ENCODE assay signal across 16 cellular contexts in the genomic region with DNA sequence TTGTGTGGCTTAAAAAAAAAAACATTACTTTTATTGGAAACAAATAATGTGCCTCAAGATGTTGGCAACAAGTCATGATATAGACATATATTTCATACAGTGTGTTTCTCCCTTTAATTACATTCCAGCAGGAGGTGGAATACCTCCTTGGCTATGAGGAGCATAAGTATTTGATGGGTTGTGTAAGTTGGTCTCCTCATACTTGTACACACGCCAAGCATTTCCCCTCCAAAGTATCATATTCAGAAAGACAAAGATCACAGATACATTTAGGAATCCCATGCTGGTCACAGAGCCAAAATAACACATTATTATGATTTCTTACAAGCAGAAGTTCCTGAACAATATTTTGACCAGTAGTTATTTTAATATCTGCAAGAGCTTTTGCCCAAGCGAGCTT. TPM values are rescaled to one million over a fixed set of nuclear protein-coding genes. Genes with fewer than 3 reads are reported as not detected.
DNase-seq lines count a peak whose midpoint lies in the region; ATAC-seq and TF ChIP-seq lines count a peak whose summit lies in the region.
"Had no signal": no experiment of that assay in that cellular context is flagged by ENCODE, and none has a peak within 500 bp of the region (broad histone marks: within the 10 kb centered on the region; RNA-seq: fewer than 3 reads in every experiment).

No MANE protein-coding gene starts in this region.

- DNase-seq in left ventricle myocardium inferior, result no peak
- no peak for DNase-seq in right atrium auricular region (ENCODE audit: low spot score)
- no peak for DNase-seq in uterus
- DNase-seq in NCI-H1092 treated with DMSO at 0.1 percent for 48 hours (lab: John Stamatoyannopoulos, UW), result no peak
- DNase-seq in NCI-H1417 (lab: John Stamatoyannopoulos, UW), result no peak
- DNase-seq: activated CD4-positive, CD25-positive, alpha-beta regulatory T cell; activated T-cell treated with anti-CD3 and anti-CD28 coated beads, Interleukin-2, amount 50 U/mL, for 48 hours; AML-193; brain microvascular endothelial cell; H9; mesenchymal stem cell; NCI-H2227 treated with DMSO at 0.1 percent for 48 hours; pancreas had no signal

- H3K4me1 Mint-ChIP-seq in brain, result peaks cover 30% of the 10 kb centered on the region

- WGBS in mesodermal cell (ENCODE audit: insufficient coverage in 2 of 2), 2 experiments, result 100% methylated on average over 1 to 2 of the region's 2 CpGs

- TF ChIP-seq CTCF in left ventricle myocardium inferior (IDR thresholded peaks at IDR 0.05; ENCODE audit: borderline replicate concordance) (no peak), right atrium auricular region (IDR thresholded peaks at IDR 0.05) (no peak), brain (conservative IDR thresholded peaks at IDR 0.05) (no peak), uterus (IDR thresholded peaks at IDR 0.05) (no peak)

- H3K4me1 ChIP-seq in left ventricle myocardium inferior, result peaks cover 43% of the 10 kb centered on the region
- H3K4me1 ChIP-seq in right atrium auricular region, result peaks cover 0 to 25% of the 10 kb centered on the region in 2 donors
- H3K4me1 ChIP-seq in mesodermal cell (ENCODE audit: control insufficient read depth, insufficient read depth, low read length, poor library complexity, severe bottlenecking), result peaks cover 5% of the 10 kb centered on the region
- H3K4me1 ChIP-seq in uterus, result no peaks in the 10 kb centered on the region

- peaks cover 7% of the 10 kb centered on the region for H3K27me3 Mint-ChIP-seq in brain

- intact Hi-C loops in left ventricle myocardium inferior (cut with micrococcal nuclease), result loop anchor here (5.0 to 10.0 kb wide), 2 partner anchors 117 to 251 kb away; no protein-coding TSS in a partner anchor
- intact Hi-C loops in uterus (cut with DNase I; ENCODE audit: low total_unique reads), result loop anchor here (5.0 kb wide), 1 partner anchor 251 kb away; no protein-coding TSS in a partner anchor

- no peak for TF ChIP-seq POLR2A in uterus (IDR thresholded peaks at IDR 0.05)

- H3K36me3 ChIP-seq in left ventricle myocardium inferior (no peaks in the 10 kb centered on the region), right atrium auricular region (no peaks in the 10 kb centered on the region), mesodermal cell (ENCODE audit: control insufficient read depth, insufficient read depth, low read length) (no peaks in the 10 kb centered on the region), uterus (no peaks in the 10 kb centered on the region)
- H3K36me3 ChIP-seq: brain microvascular endothelial cell, pancreas had no signal

- H3K27ac Mint-ChIP-seq in brain, result peak overlapping the region in 3 of 5 experiments; percentile 34 to 88 (median 37)
- H3K27ac Mint-ChIP-seq: H9 had no signal

- no peaks in the 10 kb centered on the region for H3K36me3 Mint-ChIP-seq in brain

- H3K27me3 ChIP-seq in left ventricle myocardium inferior (ENCODE audit: low read depth), result no peaks in the 10 kb centered on the region
- no peaks in the 10 kb centered on the region for H3K27me3 ChIP-seq in right atrium auricular region
- H3K27me3 ChIP-seq in uterus, result no peaks in the 10 kb centered on the region
- H3K27me3 ChIP-seq: brain microvascular endothelial cell, pancreas had no signal

- ATAC-seq in HG02870 (IDR thresholded peaks at IDR 0.05; ENCODE audit: unreplicated experiment), result no peak
- ATAC-seq: pancreas had no signal

- peak overlapping the region in 2 of 5 experiments; percentile 80 to 81 for H3K4me3 Mint-ChIP-seq in brain

- no peak overlapping the region for H3K4me3 ChIP-seq in left ventricle myocardium inferior
- H3K4me3 ChIP-seq in right atrium auricular region, result no peak overlapping the region
- no peak overlapping the region for H3K4me3 ChIP-seq in mesodermal cell (ENCODE audit: extremely low read depth, insufficient read depth, low read length, poor library complexity, severe bottlenecking)
- no peak overlapping the region for H3K4me3 ChIP-seq in uterus
- H3K4me3 ChIP-seq: pancreas had no signal

- H3K9me3 ChIP-seq in left ventricle myocardium inferior (replicated peaks) (no peaks in the 10 kb centered on the region), right atrium auricular region (no peaks in the 10 kb centered on the region), mesodermal cell (ENCODE audit: control insufficient read depth, low read length) (no peaks in the 10 kb centered on the region), uterus (no peaks in the 10 kb centered on the region)
- H3K9me3 ChIP-seq: pancreas had no signal

- H3K27ac ChIP-seq in left ventricle myocardium inferior (replicated peaks), result peak overlapping the region; percentile 97
- H3K27ac ChIP-seq in right atrium auricular region, result peak overlapping the region in 1 of 2 donors; percentile 93
- H3K27ac ChIP-seq in mesodermal cell (ENCODE audit: low read depth, low read length, severe bottlenecking), result peak overlapping the region; percentile 10
- peak overlapping the region; percentile 93 to 99 for H3K27ac ChIP-seq in uterus
- H3K27ac ChIP-seq: brain microvascular endothelial cell had no signal

- H3K9me3 Mint-ChIP-seq in brain, result peaks cover 0 to 2% (median 0%) of the 10 kb centered on the region in 5 experiments
- H3K9me3 Mint-ChIP-seq: H9 had no signal

RNA-seq across cellular contexts. Expression of a gene that starts 57.8 kb away (rescaled TPM):
- total RNA-seq in left ventricle myocardium inferior (53.3 TPM), right atrium auricular region (10 to 100 TPM; 38.0 to 44.7 TPM), uterus (100 to 1,000 TPM; 140 to 421 (median 354) TPM)
- 21.7 TPM for polyA plus RNA-seq in brain (ENCODE audit: insufficient read depth, low read depth, low replicate concordance)
- polyA plus RNA-seq in mesodermal cell (2013, experiment 1 of 2), result 201 TPM
- polyA plus RNA-seq in mesodermal cell (2013, experiment 2 of 2), result 190 TPM
